ENCODE assay signal across 1 cellular context in genomic region chr18:2302628-2303516, GRCh38.
TF ChIP-seq lines count a peak whose summit lies in the region.

No MANE protein-coding gene starts in this region.

TF ChIP-seq in K562, 482 proteins besides CTCF, POLR2A, EP300 and RAD21 (continued from another document and continues in another):
- TF ChIP-seq, protein P1, sequence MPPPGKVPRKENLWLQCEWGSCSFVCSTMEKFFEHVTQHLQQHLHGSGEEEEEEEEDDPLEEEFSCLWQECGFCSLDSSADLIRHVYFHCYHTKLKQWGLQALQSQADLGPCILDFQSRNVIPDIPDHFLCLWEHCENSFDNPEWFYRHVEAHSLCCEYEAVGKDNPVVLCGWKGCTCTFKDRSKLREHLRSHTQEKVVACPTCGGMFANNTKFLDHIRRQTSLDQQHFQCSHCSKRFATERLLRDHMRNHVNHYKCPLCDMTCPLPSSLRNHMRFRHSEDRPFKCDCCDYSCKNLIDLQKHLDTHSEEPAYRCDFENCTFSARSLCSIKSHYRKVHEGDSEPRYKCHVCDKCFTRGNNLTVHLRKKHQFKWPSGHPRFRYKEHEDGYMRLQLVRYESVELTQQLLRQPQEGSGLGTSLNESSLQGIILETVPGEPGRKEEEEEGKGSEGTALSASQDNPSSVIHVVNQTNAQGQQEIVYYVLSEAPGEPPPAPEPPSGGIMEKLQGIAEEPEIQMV (tag; conservative IDR thresholded peaks at IDR 0.05; ENCODE audit: low read depth): 0 out of 2 replicates have a peak, but pooled peaks have one; percentile 22
- TF ChIP-seq, protein P2, sequence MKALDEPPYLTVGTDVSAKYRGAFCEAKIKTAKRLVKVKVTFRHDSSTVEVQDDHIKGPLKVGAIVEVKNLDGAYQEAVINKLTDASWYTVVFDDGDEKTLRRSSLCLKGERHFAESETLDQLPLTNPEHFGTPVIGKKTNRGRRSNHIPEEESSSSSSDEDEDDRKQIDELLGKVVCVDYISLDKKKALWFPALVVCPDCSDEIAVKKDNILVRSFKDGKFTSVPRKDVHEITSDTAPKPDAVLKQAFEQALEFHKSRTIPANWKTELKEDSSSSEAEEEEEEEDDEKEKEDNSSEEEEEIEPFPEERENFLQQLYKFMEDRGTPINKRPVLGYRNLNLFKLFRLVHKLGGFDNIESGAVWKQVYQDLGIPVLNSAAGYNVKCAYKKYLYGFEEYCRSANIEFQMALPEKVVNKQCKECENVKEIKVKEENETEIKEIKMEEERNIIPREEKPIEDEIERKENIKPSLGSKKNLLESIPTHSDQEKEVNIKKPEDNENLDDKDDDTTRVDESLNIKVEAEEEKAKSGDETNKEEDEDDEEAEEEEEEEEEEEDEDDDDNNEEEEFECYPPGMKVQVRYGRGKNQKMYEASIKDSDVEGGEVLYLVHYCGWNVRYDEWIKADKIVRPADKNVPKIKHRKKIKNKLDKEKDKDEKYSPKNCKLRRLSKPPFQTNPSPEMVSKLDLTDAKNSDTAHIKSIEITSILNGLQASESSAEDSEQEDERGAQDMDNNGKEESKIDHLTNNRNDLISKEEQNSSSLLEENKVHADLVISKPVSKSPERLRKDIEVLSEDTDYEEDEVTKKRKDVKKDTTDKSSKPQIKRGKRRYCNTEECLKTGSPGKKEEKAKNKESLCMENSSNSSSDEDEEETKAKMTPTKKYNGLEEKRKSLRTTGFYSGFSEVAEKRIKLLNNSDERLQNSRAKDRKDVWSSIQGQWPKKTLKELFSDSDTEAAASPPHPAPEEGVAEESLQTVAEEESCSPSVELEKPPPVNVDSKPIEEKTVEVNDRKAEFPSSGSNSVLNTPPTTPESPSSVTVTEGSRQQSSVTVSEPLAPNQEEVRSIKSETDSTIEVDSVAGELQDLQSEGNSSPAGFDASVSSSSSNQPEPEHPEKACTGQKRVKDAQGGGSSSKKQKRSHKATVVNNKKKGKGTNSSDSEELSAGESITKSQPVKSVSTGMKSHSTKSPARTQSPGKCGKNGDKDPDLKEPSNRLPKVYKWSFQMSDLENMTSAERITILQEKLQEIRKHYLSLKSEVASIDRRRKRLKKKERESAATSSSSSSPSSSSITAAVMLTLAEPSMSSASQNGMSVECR (CRISPR knock-in tag; IDR thresholded peaks at IDR 0.05): no peak
- no peak for TF ChIP-seq ZFX (CRISPR knock-in tag; IDR thresholded peaks at IDR 0.05)
- TF ChIP-seq IRF1 (CRISPR knock-in tag; IDR thresholded peaks at IDR 0.05; ENCODE audit: borderline replicate concordance): no peak
- TF ChIP-seq FOXM1 (IDR thresholded peaks at IDR 0.05; ENCODE audit: low read depth): peak; percentile 95
- no peak for TF ChIP-seq FOXM1 (CRISPR knock-in tag; IDR thresholded peaks at IDR 0.05; ENCODE audit: low read depth)
- TF ChIP-seq PHF8 (IDR thresholded peaks at IDR 0.05; ENCODE audit: borderline replicate concordance, low read length): peak; percentile 38; the same call in 1 of the 2 replicates
- no peak for TF ChIP-seq ZNF134 (CRISPR knock-in tag; conservative IDR thresholded peaks at IDR 0.05)
- no peak for TF ChIP-seq MEIS2 (IDR thresholded peaks at IDR 0.05; ENCODE audit: partially characterized antibody)
- TF ChIP-seq, protein P3, sequence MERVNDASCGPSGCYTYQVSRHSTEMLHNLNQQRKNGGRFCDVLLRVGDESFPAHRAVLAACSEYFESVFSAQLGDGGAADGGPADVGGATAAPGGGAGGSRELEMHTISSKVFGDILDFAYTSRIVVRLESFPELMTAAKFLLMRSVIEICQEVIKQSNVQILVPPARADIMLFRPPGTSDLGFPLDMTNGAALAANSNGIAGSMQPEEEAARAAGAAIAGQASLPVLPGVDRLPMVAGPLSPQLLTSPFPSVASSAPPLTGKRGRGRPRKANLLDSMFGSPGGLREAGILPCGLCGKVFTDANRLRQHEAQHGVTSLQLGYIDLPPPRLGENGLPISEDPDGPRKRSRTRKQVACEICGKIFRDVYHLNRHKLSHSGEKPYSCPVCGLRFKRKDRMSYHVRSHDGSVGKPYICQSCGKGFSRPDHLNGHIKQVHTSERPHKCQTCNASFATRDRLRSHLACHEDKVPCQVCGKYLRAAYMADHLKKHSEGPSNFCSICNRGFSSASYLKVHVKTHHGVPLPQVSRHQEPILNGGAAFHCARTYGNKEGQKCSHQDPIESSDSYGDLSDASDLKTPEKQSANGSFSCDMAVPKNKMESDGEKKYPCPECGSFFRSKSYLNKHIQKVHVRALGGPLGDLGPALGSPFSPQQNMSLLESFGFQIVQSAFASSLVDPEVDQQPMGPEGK (CRISPR knock-in tag; IDR thresholded peaks at IDR 0.05; ENCODE audit: borderline replicate concordance): no peak
- peak; percentile 72 for TF ChIP-seq CTBP1 (IDR thresholded peaks at IDR 0.05; ENCODE audit: borderline replicate concordance)
- TF ChIP-seq BHLHE40 (IDR thresholded peaks at IDR 0.05; ENCODE audit: low read length): peak; percentile 73
- TF ChIP-seq POU5F1 (IDR thresholded peaks at IDR 0.05; ENCODE audit: borderline replicate concordance, low read depth, low read length, partially characterized antibody): no peak
- peak; percentile 57; the same call in 1 of the 2 replicates for TF ChIP-seq PTTG1 (tag; IDR thresholded peaks at IDR 0.05; ENCODE audit: low read depth)
- TF ChIP-seq, protein P4, sequence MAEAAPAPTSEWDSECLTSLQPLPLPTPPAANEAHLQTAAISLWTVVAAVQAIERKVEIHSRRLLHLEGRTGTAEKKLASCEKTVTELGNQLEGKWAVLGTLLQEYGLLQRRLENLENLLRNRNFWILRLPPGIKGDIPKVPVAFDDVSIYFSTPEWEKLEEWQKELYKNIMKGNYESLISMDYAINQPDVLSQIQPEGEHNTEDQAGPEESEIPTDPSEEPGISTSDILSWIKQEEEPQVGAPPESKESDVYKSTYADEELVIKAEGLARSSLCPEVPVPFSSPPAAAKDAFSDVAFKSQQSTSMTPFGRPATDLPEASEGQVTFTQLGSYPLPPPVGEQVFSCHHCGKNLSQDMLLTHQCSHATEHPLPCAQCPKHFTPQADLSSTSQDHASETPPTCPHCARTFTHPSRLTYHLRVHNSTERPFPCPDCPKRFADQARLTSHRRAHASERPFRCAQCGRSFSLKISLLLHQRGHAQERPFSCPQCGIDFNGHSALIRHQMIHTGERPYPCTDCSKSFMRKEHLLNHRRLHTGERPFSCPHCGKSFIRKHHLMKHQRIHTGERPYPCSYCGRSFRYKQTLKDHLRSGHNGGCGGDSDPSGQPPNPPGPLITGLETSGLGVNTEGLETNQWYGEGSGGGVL (CRISPR knock-in tag; IDR thresholded peaks at IDR 0.05): no peak
- TF ChIP-seq NR2F6 (CRISPR knock-in tag; IDR thresholded peaks at IDR 0.05): no peak
- no peak for TF ChIP-seq ZNF280B (CRISPR knock-in tag; IDR thresholded peaks at IDR 0.05)
- no peak; the same call in 1 of the 2 replicates for TF ChIP-seq RFX7 (CRISPR knock-in tag; IDR thresholded peaks at IDR 0.05)
- no peak for TF ChIP-seq U2AF1 (optimal IDR thresholded peaks at IDR 0.05; ENCODE audit: low read depth, low read length)
- no peak for TF ChIP-seq CAMTA2 (CRISPR knock-in tag; conservative IDR thresholded peaks at IDR 0.05)
- TF ChIP-seq RBM22 (IDR thresholded peaks at IDR 0.05; ENCODE audit: low read depth, low read length, poor library complexity, severe bottlenecking): no peak
- TF ChIP-seq SUPT5H (IDR thresholded peaks at IDR 0.05): peak; percentile 53
- TF ChIP-seq ZBTB34 (CRISPR knock-in tag; IDR thresholded peaks at IDR 0.05): no peak
- TF ChIP-seq NRF1 (conservative IDR thresholded peaks at IDR 0.05 in 1 of 2, IDR thresholded peaks at IDR 0.05 in 1 of 2): peak in 1 of 2 experiments; percentile 21; a peak in 1 of 4 replicates
- TF ChIP-seq ZNF232 (CRISPR knock-in tag; IDR thresholded peaks at IDR 0.05): no peak
- no peak for TF ChIP-seq ZNF696 (CRISPR knock-in tag; conservative IDR thresholded peaks at IDR 0.05)
- TF ChIP-seq MAZ (CRISPR knock-in tag; conservative IDR thresholded peaks at IDR 0.05 in 1 of 2, IDR thresholded peaks at IDR 0.05 in 1 of 2): peak; percentile 44 to 57; a peak in 2 of 4 replicates
- TF ChIP-seq ZNF143 (CRISPR knock-in tag; IDR thresholded peaks at IDR 0.05): no peak
- TF ChIP-seq NCOR1 (IDR thresholded peaks at IDR 0.05): peak; percentile 85
- no peak for TF ChIP-seq ZFP1 (CRISPR knock-in tag; IDR thresholded peaks at IDR 0.05)
- TF ChIP-seq IFI16 (CRISPR knock-in tag; IDR thresholded peaks at IDR 0.05): no peak
- peak; percentile 50 for TF ChIP-seq TAF1 (IDR thresholded peaks at IDR 0.05; ENCODE audit: control insufficient read depth, extremely low read depth, insufficient read depth, low read length, severe bottlenecking)
- TF ChIP-seq BRF2 (IDR thresholded peaks at IDR 0.05; ENCODE audit: borderline replicate concordance, insufficient read depth, insufficient read length): no peak
- TF ChIP-seq EP400 (IDR thresholded peaks at IDR 0.05): peak; percentile 84
- no peak for TF ChIP-seq BRCA1 (IDR thresholded peaks at IDR 0.05)
- TF ChIP-seq BRCA1 (CRISPR knock-in tag; IDR thresholded peaks at IDR 0.05): no peak
- peak; percentile 80; the same call in 1 of the 2 replicates for TF ChIP-seq RB1 (IDR thresholded peaks at IDR 0.05; ENCODE audit: low read depth)
- peak; percentile 97 for TF ChIP-seq FOSL1 (tag; conservative IDR thresholded peaks at IDR 0.05)
- TF ChIP-seq, protein P5, sequence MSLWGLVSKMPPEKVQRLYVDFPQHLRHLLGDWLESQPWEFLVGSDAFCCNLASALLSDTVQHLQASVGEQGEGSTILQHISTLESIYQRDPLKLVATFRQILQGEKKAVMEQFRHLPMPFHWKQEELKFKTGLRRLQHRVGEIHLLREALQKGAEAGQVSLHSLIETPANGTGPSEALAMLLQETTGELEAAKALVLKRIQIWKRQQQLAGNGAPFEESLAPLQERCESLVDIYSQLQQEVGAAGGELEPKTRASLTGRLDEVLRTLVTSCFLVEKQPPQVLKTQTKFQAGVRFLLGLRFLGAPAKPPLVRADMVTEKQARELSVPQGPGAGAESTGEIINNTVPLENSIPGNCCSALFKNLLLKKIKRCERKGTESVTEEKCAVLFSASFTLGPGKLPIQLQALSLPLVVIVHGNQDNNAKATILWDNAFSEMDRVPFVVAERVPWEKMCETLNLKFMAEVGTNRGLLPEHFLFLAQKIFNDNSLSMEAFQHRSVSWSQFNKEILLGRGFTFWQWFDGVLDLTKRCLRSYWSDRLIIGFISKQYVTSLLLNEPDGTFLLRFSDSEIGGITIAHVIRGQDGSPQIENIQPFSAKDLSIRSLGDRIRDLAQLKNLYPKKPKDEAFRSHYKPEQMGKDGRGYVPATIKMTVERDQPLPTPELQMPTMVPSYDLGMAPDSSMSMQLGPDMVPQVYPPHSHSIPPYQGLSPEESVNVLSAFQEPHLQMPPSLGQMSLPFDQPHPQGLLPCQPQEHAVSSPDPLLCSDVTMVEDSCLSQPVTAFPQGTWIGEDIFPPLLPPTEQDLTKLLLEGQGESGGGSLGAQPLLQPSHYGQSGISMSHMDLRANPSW (CRISPR knock-in tag; IDR thresholded peaks at IDR 0.05): no peak
- peak; percentile 88 for TF ChIP-seq CC2D1A (IDR thresholded peaks at IDR 0.05)
- TF ChIP-seq ETS1 (conservative IDR thresholded peaks at IDR 0.05; ENCODE audit: control insufficient read depth, low read depth, low read length): no peak
- TF ChIP-seq MNT (conservative IDR thresholded peaks at IDR 0.05): peak; percentile 43 to 48
